1 cellular context compared by ENCODE assay signal in the genomic region with DNA sequence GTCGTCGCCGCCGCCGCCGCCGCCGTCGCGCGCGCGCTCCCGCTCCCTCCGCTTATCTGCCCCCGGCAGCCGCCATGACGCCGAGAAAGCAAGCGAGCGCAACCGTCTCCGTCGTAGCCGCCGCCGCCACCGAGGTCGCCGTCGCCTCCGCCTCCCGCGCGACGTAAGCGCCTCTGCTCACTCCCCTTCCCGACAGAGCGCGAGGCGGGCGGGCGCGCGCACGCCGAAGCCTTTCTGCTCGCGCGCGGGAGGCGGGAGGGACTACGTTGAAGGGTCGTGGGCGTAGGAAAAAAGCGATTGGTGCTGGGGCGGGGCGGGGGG.
TF ChIP-seq lines count a peak whose summit lies in the region.

Gene CHD1, minus strand, starts transcription at position 206 of the 321 bp plus-strand sequence. CDS start 2,621 bp downstream, outside the sequence.

TF ChIP-seq in HepG2, 621 proteins besides CTCF, POLR2A, EP300 and RAD21 (continued from another document and continues in another):
- TF ChIP-seq ZNF800 (CRISPR knock-in tag; IDR thresholded peaks at IDR 0.05), result 0 out of 2 replicates have a peak, but pooled peaks have one; percentile 22
- peak; percentile 10; the same call in 1 of the 2 replicates for TF ChIP-seq CBX5 (CRISPR knock-in tag; IDR thresholded peaks at IDR 0.05; ENCODE audit: borderline replicate concordance)
- TF ChIP-seq ZNF652 (CRISPR knock-in tag; IDR thresholded peaks at IDR 0.05; ENCODE audit: borderline replicate concordance, low read depth), result no peak
- peak; percentile 90 for TF ChIP-seq RBFOX2 (IDR thresholded peaks at IDR 0.05; ENCODE audit: low read depth, low read length)
- TF ChIP-seq ETV6 (CRISPR knock-in tag; conservative IDR thresholded peaks at IDR 0.05), result no peak
- TF ChIP-seq HMGXB4 (CRISPR knock-in tag; IDR thresholded peaks at IDR 0.05; ENCODE audit: borderline replicate concordance in 1 of 2, low read depth in 1 of 2), result peak; percentile 31 to 47; a peak in 3 of 4 replicates
- TF ChIP-seq HES4 (CRISPR knock-in tag; IDR thresholded peaks at IDR 0.05; ENCODE audit: borderline replicate concordance), result no peak
- peak; percentile 61 for TF ChIP-seq SAP130 (CRISPR knock-in tag; IDR thresholded peaks at IDR 0.05; ENCODE audit: low read depth)
- no peak for TF ChIP-seq SP2 (CRISPR knock-in tag; IDR thresholded peaks at IDR 0.05)
- TF ChIP-seq MYC (CRISPR knock-in tag; IDR thresholded peaks at IDR 0.05; ENCODE audit: borderline replicate concordance), result peak; percentile 74
- TF ChIP-seq SATB2 (CRISPR knock-in tag; IDR thresholded peaks at IDR 0.05), result no peak; the same call in 1 of the 2 replicates
- TF ChIP-seq, protein P1, sequence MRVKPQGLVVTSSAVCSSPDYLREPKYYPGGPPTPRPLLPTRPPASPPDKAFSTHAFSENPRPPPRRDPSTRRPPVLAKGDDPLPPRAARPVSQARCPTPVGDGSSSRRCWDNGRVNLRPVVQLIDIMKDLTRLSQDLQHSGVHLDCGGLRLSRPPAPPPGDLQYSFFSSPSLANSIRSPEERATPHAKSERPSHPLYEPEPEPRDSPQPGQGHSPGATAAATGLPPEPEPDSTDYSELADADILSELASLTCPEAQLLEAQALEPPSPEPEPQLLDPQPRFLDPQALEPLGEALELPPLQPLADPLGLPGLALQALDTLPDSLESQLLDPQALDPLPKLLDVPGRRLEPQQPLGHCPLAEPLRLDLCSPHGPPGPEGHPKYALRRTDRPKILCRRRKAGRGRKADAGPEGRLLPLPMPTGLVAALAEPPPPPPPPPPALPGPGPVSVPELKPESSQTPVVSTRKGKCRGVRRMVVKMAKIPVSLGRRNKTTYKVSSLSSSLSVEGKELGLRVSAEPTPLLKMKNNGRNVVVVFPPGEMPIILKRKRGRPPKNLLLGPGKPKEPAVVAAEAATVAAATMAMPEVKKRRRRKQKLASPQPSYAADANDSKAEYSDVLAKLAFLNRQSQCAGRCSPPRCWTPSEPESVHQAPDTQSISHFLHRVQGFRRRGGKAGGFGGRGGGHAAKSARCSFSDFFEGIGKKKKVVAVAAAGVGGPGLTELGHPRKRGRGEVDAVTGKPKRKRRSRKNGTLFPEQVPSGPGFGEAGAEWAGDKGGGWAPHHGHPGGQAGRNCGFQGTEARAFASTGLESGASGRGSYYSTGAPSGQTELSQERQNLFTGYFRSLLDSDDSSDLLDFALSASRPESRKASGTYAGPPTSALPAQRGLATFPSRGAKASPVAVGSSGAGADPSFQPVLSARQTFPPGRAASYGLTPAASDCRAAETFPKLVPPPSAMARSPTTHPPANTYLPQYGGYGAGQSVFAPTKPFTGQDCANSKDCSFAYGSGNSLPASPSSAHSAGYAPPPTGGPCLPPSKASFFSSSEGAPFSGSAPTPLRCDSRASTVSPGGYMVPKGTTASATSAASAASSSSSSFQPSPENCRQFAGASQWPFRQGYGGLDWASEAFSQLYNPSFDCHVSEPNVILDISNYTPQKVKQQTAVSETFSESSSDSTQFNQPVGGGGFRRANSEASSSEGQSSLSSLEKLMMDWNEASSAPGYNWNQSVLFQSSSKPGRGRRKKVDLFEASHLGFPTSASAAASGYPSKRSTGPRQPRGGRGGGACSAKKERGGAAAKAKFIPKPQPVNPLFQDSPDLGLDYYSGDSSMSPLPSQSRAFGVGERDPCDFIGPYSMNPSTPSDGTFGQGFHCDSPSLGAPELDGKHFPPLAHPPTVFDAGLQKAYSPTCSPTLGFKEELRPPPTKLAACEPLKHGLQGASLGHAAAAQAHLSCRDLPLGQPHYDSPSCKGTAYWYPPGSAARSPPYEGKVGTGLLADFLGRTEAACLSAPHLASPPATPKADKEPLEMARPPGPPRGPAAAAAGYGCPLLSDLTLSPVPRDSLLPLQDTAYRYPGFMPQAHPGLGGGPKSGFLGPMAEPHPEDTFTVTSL (CRISPR knock-in tag; IDR thresholded peaks at IDR 0.05; ENCODE audit: borderline replicate concordance), result no peak
- TF ChIP-seq ZNF773 (CRISPR knock-in tag; IDR thresholded peaks at IDR 0.05; ENCODE audit: borderline replicate concordance), result peak; percentile 54; the same call in 1 of the 2 replicates
- no peak for TF ChIP-seq ZNF746 (CRISPR knock-in tag; IDR thresholded peaks at IDR 0.05)
- no peak for TF ChIP-seq ZBTB3 (CRISPR knock-in tag; IDR thresholded peaks at IDR 0.05; ENCODE audit: borderline replicate concordance, low read depth)
- 0 out of 2 replicates have a peak, but pooled peaks have one; percentile 3 for TF ChIP-seq FOXO1 (CRISPR knock-in tag; IDR thresholded peaks at IDR 0.05)
- peak; percentile 81 for TF ChIP-seq HNRNPK (IDR thresholded peaks at IDR 0.05; ENCODE audit: low read depth, low read length, poor library complexity, severe bottlenecking)
- peak; percentile 78 for TF ChIP-seq TAF1 (CRISPR knock-in tag; IDR thresholded peaks at IDR 0.05)
- no peak for TF ChIP-seq CCAR2 (optimal IDR thresholded peaks at IDR 0.05; ENCODE audit: low read depth, low read length)
- no peak for TF ChIP-seq RARG (CRISPR knock-in tag; IDR thresholded peaks at IDR 0.05; ENCODE audit: low read depth)
- no peak for TF ChIP-seq HMGA1 (CRISPR knock-in tag; conservative IDR thresholded peaks at IDR 0.05)
- no peak for TF ChIP-seq ZFP36L2 (CRISPR knock-in tag; IDR thresholded peaks at IDR 0.05)
- no peak for TF ChIP-seq ARID4A (CRISPR knock-in tag; IDR thresholded peaks at IDR 0.05; ENCODE audit: borderline replicate concordance)
- peak; percentile 79; the same call in 1 of the 2 replicates for TF ChIP-seq ZNF639 (CRISPR knock-in tag; conservative IDR thresholded peaks at IDR 0.05)
- peak; percentile 8; the same call in 1 of the 2 replicates for TF ChIP-seq ZNF331 (CRISPR knock-in tag; IDR thresholded peaks at IDR 0.05)
- TF ChIP-seq CAMTA2 (CRISPR knock-in tag; IDR thresholded peaks at IDR 0.05; ENCODE audit: borderline replicate concordance), result 0 out of 2 replicates have a peak, but pooled peaks have one; percentile 17
- TF ChIP-seq, protein P2, sequence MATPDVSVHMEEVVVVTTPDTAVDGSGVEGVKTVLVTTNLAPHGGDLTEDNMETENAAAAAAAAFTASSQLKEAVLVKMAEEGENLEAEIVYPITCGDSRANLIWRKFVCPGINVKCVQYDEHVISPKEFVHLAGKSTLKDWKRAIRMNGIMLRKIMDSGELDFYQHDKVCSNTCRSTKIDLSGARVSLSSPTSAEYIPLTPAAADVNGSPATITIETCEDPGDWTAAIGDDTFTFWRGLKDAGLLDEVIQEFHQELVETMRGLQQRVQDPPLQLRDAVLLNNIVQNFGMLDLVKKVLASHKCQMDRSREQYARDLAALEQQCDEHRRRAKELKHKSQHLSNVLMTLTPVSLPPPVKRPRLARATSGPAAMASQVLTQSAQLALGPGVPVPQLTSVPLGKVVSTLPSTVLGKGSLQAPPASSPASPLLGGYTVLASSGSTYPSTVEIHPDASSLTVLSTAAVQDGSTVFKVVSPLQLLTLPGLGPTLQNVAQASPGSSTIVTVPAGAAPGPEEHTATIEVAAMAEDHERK (CRISPR knock-in tag; IDR thresholded peaks at IDR 0.05; ENCODE audit: low read depth), result peak; percentile 92
- TF ChIP-seq E2F1 (CRISPR knock-in tag; IDR thresholded peaks at IDR 0.05), result peak; percentile 69; the same call in 1 of the 2 replicates
- no peak for TF ChIP-seq ATAD3A (CRISPR knock-in tag; IDR thresholded peaks at IDR 0.05)
- peak; percentile 25; the same call in 1 of the 2 replicates for TF ChIP-seq ETS1 (CRISPR knock-in tag; IDR thresholded peaks at IDR 0.05)
- TF ChIP-seq MEIS2 (CRISPR knock-in tag; IDR thresholded peaks at IDR 0.05), result peak; percentile 13; the same call in 1 of the 2 replicates
- TF ChIP-seq, protein P3, sequence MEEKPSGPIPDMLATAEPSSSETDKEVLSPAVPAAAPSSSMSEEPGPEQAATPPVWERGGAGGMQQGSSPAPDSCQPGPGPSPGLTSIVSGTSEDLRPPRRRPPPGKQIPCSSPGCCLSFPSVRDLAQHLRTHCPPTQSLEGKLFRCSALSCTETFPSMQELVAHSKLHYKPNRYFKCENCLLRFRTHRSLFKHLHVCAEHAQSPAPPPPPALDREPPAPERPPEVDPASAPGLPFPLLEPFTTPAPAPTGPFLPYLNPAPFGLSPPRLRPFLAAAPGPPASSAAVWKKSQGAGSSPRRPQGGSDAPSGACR (CRISPR knock-in tag; IDR thresholded peaks at IDR 0.05), result peak; percentile 40; the same call in 1 of the 2 replicates
- peak; percentile 65; the same call in 1 of the 2 replicates for TF ChIP-seq HOXA9 (CRISPR knock-in tag; IDR thresholded peaks at IDR 0.05; ENCODE audit: borderline replicate concordance)
- 0 out of 2 replicates have a peak, but pooled peaks have one; percentile 39 for TF ChIP-seq ELF3 (CRISPR knock-in tag; IDR thresholded peaks at IDR 0.05)
- TF ChIP-seq ZC3H13 (CRISPR knock-in tag; IDR thresholded peaks at IDR 0.05), result 0 out of 2 replicates have a peak, but pooled peaks have one; percentile 51
- TF ChIP-seq TEAD3 (CRISPR knock-in tag; optimal IDR thresholded peaks at IDR 0.05; ENCODE audit: borderline replicate concordance), result no peak
- TF ChIP-seq ZNF441 (CRISPR knock-in tag; IDR thresholded peaks at IDR 0.05; ENCODE audit: borderline replicate concordance), result peak; percentile 26; the same call in 1 of the 2 replicates
